ENCODE assay signal across 17 cellular contexts in the genomic region with DNA sequence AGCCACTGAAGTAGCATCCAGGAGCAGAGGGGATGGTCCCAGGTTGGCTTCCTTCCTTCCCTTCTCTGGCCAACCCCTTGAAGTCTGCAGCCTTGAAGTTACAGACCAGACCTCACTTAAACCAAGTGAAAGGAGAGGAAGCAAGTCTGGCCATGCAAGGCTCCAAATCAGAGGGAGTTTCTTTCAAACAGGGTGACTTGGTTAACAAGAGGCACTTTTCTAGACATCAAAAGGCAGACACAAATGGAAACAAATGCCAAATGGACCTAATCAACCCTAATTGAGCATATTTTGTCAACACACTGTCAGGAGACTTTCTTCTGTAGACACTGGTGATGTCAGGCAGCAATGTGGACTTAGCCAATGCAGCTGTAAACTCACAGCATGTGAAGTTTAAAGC.
"Had no signal": no experiment of that assay in that cellular context is flagged by ENCODE, and none has a peak within 500 bp of the region (broad histone marks: within the 10 kb centered on the region; RNA-seq: fewer than 3 reads in every experiment).

No MANE protein-coding gene starts in this region.

- H3K79me2 ChIP-seq: hepatocyte had no signal

- H3K4me1 Mint-ChIP-seq: activated naive CD4-positive, alpha-beta T cell treated with anti-CD3 and anti-CD28 coated beads, Interleukin-2, amount 50 U/mL, for 24 hours had no signal

- H3K9me3 ChIP-seq: adrenal gland, colonic mucosa, left lung, right lobe of liver, transverse colon had no signal

- H3K27ac Mint-ChIP-seq: activated CD8-positive, alpha-beta T cell treated with anti-CD3 and anti-CD28 coated beads for 36 hours; activated naive CD4-positive, alpha-beta T cell treated with anti-CD3 and anti-CD28 coated beads, Interleukin-2, amount 50 U/mL, for 24 hours; natural killer cell treated with Interleukin-12 subunit alpha and Interleukin-12 subunit beta and Interleukin-15 and Interleukin-18, amount 100 ng/mL, for 72 hours; WTC11 had no signal

- H3K4me3 ChIP-seq: adrenal gland, colonic mucosa, hepatocyte, left lung, right lobe of liver, transverse colon had no signal

- DNase-seq: activated CD4-positive, alpha-beta T cell treated with anti-CD3 and anti-CD28 coated beads for 4 hours; activated CD8-positive, alpha-beta T cell treated with anti-CD3 and anti-CD28 coated beads for 36 hours; activated effector memory CD4-positive, alpha-beta T cell treated with Interleukin-2 at 50 U/mL for 16 hours; activated T-cell treated with anti-CD3 and anti-CD28 coated beads, Interleukin-2, amount 50 U/mL, for 4 hours; adrenal gland; caudate nucleus; colonic mucosa; left lung; right lobe of liver; stimulated activated naive CD8-positive, alpha-beta T cell treated with anti-CD3 and anti-CD28 coated beads, Interleukin-15, Interleukin-2, amounts not matched to agents 100 U/mL and 50 U/mL, for 24 hours; transverse colon had no signal

- ATAC-seq: activated CD8-positive, alpha-beta T cell treated with anti-CD3 and anti-CD28 coated beads for 36 hours; activated T-cell treated with anti-CD3 and anti-CD28 coated beads, Interleukin-2, amount 50 U/mL, for 4 hours; esophagus mucosa; left lung; natural killer cell treated with Interleukin-12 subunit alpha and Interleukin-12 subunit beta and Interleukin-15 and Interleukin-18, amount 100 ng/mL, for 72 hours; right lobe of liver; stimulated activated naive CD8-positive, alpha-beta T cell treated with anti-CD3 and anti-CD28 coated beads, Interleukin-15, Interleukin-2, amounts not matched to agents 100 U/mL and 50 U/mL, for 24 hours had no signal

- H2AFZ ChIP-seq: hepatocyte had no signal

- H3K4me3 Mint-ChIP-seq: activated CD8-positive, alpha-beta T cell treated with anti-CD3 and anti-CD28 coated beads for 36 hours; activated naive CD4-positive, alpha-beta T cell treated with anti-CD3 and anti-CD28 coated beads, Interleukin-2, amount 50 U/mL, for 24 hours; activated T-cell treated with anti-CD3 and anti-CD28 coated beads, Interleukin-2, amount 50 U/mL, for 4 hours; natural killer cell treated with Interleukin-12 subunit alpha and Interleukin-12 subunit beta and Interleukin-15 and Interleukin-18, amount 100 ng/mL, for 72 hours; WTC11 had no signal

- H3K36me3 ChIP-seq: adrenal gland, colonic mucosa, left lung, right lobe of liver, transverse colon had no signal

- H3K36me3 Mint-ChIP-seq: activated naive CD4-positive, alpha-beta T cell treated with anti-CD3 and anti-CD28 coated beads, Interleukin-2, amount 50 U/mL, for 24 hours; natural killer cell treated with Interleukin-12 subunit alpha and Interleukin-12 subunit beta and Interleukin-15 and Interleukin-18, amount 100 ng/mL, for 72 hours; WTC11 had no signal

- H3K27ac ChIP-seq: adrenal gland, colonic mucosa, hepatocyte, left lung, right lobe of liver, transverse colon had no signal

- H3K9me3 Mint-ChIP-seq: activated T-cell treated with anti-CD3 and anti-CD28 coated beads, Interleukin-2, amount 50 U/mL, for 4 hours had no signal

- H3K27me3 ChIP-seq: adrenal gland, colonic mucosa, hepatocyte, left lung, right lobe of liver, transverse colon had no signal

- H3K4me2 ChIP-seq: hepatocyte had no signal

- FAIRE-seq: keratinocyte had no signal

- H3K4me1 ChIP-seq: adrenal gland, colonic mucosa, left lung, right lobe of liver had no signal

- H3K27me3 Mint-ChIP-seq: activated CD8-positive, alpha-beta T cell treated with anti-CD3 and anti-CD28 coated beads for 36 hours had no signal
